18 cellular contexts compared by ENCODE assay signal in the genomic region with DNA sequence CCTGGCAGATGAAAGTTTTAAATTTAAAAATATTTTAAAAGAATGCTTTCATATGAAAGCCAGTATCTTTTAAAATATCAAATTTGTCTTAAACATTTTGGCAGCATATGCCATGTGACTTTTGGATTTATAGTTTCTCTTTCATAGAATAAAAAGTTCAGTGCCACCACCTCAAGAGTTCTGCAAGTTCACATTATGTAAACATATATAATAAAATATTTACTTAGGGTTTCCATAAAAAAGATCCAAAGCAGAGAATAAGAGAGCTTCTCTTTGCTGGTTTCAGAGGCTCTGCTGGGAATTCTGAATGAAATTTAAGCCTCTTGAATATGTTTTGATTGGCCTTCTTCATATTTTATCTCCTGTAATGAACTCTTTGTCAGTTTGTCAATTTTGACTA.
"Had no signal": no experiment of that assay in that cellular context is flagged by ENCODE, and none has a peak within 500 bp of the region (broad histone marks: within the 10 kb centered on the region; RNA-seq: fewer than 3 reads in every experiment).

No MANE protein-coding gene starts in this region.

- H3K27me3 Mint-ChIP-seq: activated CD4-positive, alpha-beta memory T cell treated with anti-CD3 and anti-CD28 coated beads for 36 hours; activated T-helper 17 cell treated with anti-CD3 and anti-CD28 coated beads, Interleukin-2, amount 50 U/mL, for 72 hours; stimulated activated naive CD8-positive, alpha-beta T cell treated with anti-CD3 and anti-CD28 coated beads, Interleukin-15, Interleukin-2, amounts not matched to agents 100 ng/mL and 50 ng/mL, for 24 hours had no signal

- H3K36me3 Mint-ChIP-seq: stimulated activated effector memory CD8-positive, alpha-beta T cell treated with anti-CD3 and anti-CD28 coated beads, Interleukin-12 subunit alpha, Interleukin-12 subunit beta, amount 100 ng/mL, for 72 hours had no signal

- H3K9me3 Mint-ChIP-seq: activated CD4-positive, alpha-beta memory T cell treated with anti-CD3 and anti-CD28 coated beads for 36 hours; activated T-helper 17 cell treated with anti-CD3 and anti-CD28 coated beads, Interleukin-2, amount 50 U/mL, for 72 hours; nephron; stimulated activated effector memory CD8-positive, alpha-beta T cell treated with anti-CD3 and anti-CD28 coated beads, Interleukin-12 subunit alpha, Interleukin-12 subunit beta, amount 100 ng/mL, for 72 hours; stimulated activated naive CD8-positive, alpha-beta T cell treated with anti-CD3 and anti-CD28 coated beads, Interleukin-15, Interleukin-2, amounts not matched to agents 100 ng/mL and 50 ng/mL, for 24 hours had no signal

- H3K4me3 Mint-ChIP-seq: activated CD4-positive, alpha-beta memory T cell treated with anti-CD3 and anti-CD28 coated beads for 36 hours; activated T-helper 17 cell treated with anti-CD3 and anti-CD28 coated beads, Interleukin-2, amount 50 U/mL, for 72 hours; nephron; stimulated activated effector memory CD8-positive, alpha-beta T cell treated with anti-CD3 and anti-CD28 coated beads, Interleukin-12 subunit alpha, Interleukin-12 subunit beta, amount 100 ng/mL, for 72 hours; stimulated activated naive CD8-positive, alpha-beta T cell treated with anti-CD3 and anti-CD28 coated beads, Interleukin-15, Interleukin-2, amounts not matched to agents 100 ng/mL and 50 ng/mL, for 24 hours had no signal

- DNase-seq: activated CD4-positive, alpha-beta memory T cell treated with anti-CD3 and anti-CD28 coated beads for 36 hours; activated CD4-positive, alpha-beta T cell treated with anti-CD3 and anti-CD28 coated beads for 4 hours; activated CD8-positive, alpha-beta memory T cell treated with anti-CD3 and anti-CD28 coated beads, Interleukin-2, amount 50 U/mL, for 4 hours; activated gamma-delta T cell treated with Interleukin-2 at 50 U/mL for 16 hours; activated naive CD4-positive, alpha-beta T cell treated with anti-CD3 and anti-CD28 coated beads, Interleukin-2, amount 50 U/mL, for 16 hours; activated T-cell treated with anti-CD3 and anti-CD28 coated beads, Interleukin-2, amount 50 U/mL, for 1 hour; amniotic stem cell; foreskin melanocyte; left ventricle myocardium inferior; ovary; sigmoid colon; small intestine; stimulated activated CD4-positive, alpha-beta T cell treated with anti-CD3 and anti-CD28 coated beads, Interleukin-4, amount 100 ng/mL, for 24 hours; thyroid gland had no signal

- ATAC-seq: activated T-helper 17 cell treated with anti-CD3 and anti-CD28 coated beads, Interleukin-2, amount 50 U/mL, for 72 hours; stimulated activated effector memory CD8-positive, alpha-beta T cell treated with anti-CD3 and anti-CD28 coated beads, Interleukin-12 subunit alpha, Interleukin-12 subunit beta, amount 100 ng/mL, for 72 hours had no signal

- H3K27ac Mint-ChIP-seq: activated CD4-positive, alpha-beta memory T cell treated with anti-CD3 and anti-CD28 coated beads for 36 hours; stimulated activated effector memory CD8-positive, alpha-beta T cell treated with anti-CD3 and anti-CD28 coated beads, Interleukin-12 subunit alpha, Interleukin-12 subunit beta, amount 100 ng/mL, for 72 hours; stimulated activated naive CD8-positive, alpha-beta T cell treated with anti-CD3 and anti-CD28 coated beads, Interleukin-15, Interleukin-2, amounts not matched to agents 100 ng/mL and 50 ng/mL, for 24 hours had no signal
